Comparison of ENCODE assay signal across 33 cellular contexts in genomic region chr1:84795213-84795612, GRCh38.
"Had no signal": no experiment of that assay in that cellular context is flagged by ENCODE, and none has a peak within 500 bp of the region (broad histone marks: within the 10 kb centered on the region; RNA-seq: fewer than 3 reads in every experiment).

No MANE protein-coding gene starts in this region.

- ATAC-seq: activated CD8-positive, alpha-beta T cell treated with anti-CD3 and anti-CD28 coated beads for 36 hours; activated naive CD4-positive, alpha-beta T cell treated with anti-CD3 and anti-CD28 coated beads, Interleukin-2, amount 50 U/mL, for 72 hours; activated T-cell treated with anti-CD3 and anti-CD28 coated beads, Interleukin-2, amount 50 U/mL, for 4 hours; activated T-cell treated with anti-CD3 and anti-CD28 coated beads, Interleukin-2, amount 50 U/mL, for 72 hours; activated T-helper 17 cell treated with anti-CD3 and anti-CD28 coated beads, Interleukin-2, amount 50 U/mL, for 72 hours; body of pancreas had no signal

- H3K9me3 ChIP-seq: adrenal gland, body of pancreas had no signal

- H3K4me1 ChIP-seq: body of pancreas, breast epithelium had no signal

- H3K27ac ChIP-seq: adrenal gland, body of pancreas, brain microvascular endothelial cell, breast epithelium, VCaP had no signal

- H3K27me3 ChIP-seq: body of pancreas, brain microvascular endothelial cell, breast epithelium had no signal

- DNase-seq: activated B cell treated with CpG ODN at 0.5 μM for 24 hours; activated CD4-positive, alpha-beta memory T cell treated with anti-CD3 and anti-CD28 coated beads for 36 hours; activated CD4-positive, alpha-beta T cell treated with anti-CD3 and anti-CD28 coated beads for 4 hours; activated CD4-positive, alpha-beta T cell treated with anti-CD3 and anti-CD28 coated beads, Interleukin-2, amount 10 ng/mL, durations not matched to agents 24 days and 14 days; activated CD4-positive, alpha-beta T cell treated with anti-CD3 and anti-CD28 coated beads, Interleukin-2, amount 50 U/mL, for 1 hour; activated CD4-positive, alpha-beta T cell treated with anti-CD3 and anti-CD28 coated beads, Interleukin-2, amount 50 U/mL, for 4 hours; activated CD4-positive, CD25-positive, alpha-beta regulatory T cell treated with anti-CD3 and anti-CD28 coated beads, Interleukin-2, amount 50 U/mL, for 72 hours; activated CD8-positive, alpha-beta memory T cell treated with anti-CD3 and anti-CD28 coated beads, Interleukin-2, amount 50 U/mL, for 4 hours; activated CD8-positive, alpha-beta T cell treated with anti-CD3 and anti-CD28 coated beads for 36 hours; activated effector memory CD4-positive, alpha-beta T cell treated with anti-CD3 and anti-CD28 coated beads, Interleukin-2, amount 50 U/mL, for 16 hours; activated gamma-delta T cell treated with Interleukin-2 at 50 U/mL for 16 hours; activated naive CD4-positive, alpha-beta T cell; activated naive CD4-positive, alpha-beta T cell treated with anti-CD3 and anti-CD28 coated beads for 36 hours; activated naive CD4-positive, alpha-beta T cell treated with anti-CD3 and anti-CD28 coated beads, Interleukin-2, amount 50 U/mL, for 16 hours; activated naive CD8-positive, alpha-beta T cell treated with anti-CD3 and anti-CD28 coated beads for 36 hours; activated T-cell treated with anti-CD3 and anti-CD28 coated beads for 4 hours; activated T-cell treated with anti-CD3 and anti-CD28 coated beads, Interleukin-2, amount 50 U/mL, for 1 hour; activated T-cell treated with anti-CD3 and anti-CD28 coated beads, Interleukin-2, amount 50 U/mL, for 4 hours; activated T-cell treated with anti-CD3 and anti-CD28 coated beads, Interleukin-2, amount 50 U/mL, for 72 hours; adrenal gland; amniotic stem cell; aorta; body of pancreas; brain microvascular endothelial cell; central memory CD4-positive, alpha-beta T cell; T-helper 2 cell; T-helper 9 cell had no signal

- H3K4me3 ChIP-seq: adrenal gland, body of pancreas, breast epithelium had no signal

- FAIRE-seq: astrocyte, TTC549 had no signal

- H3K36me3 ChIP-seq: adrenal gland, brain microvascular endothelial cell, breast epithelium had no signal
